Comparison of ENCODE assay signal across 10 cellular contexts in the genomic region with DNA sequence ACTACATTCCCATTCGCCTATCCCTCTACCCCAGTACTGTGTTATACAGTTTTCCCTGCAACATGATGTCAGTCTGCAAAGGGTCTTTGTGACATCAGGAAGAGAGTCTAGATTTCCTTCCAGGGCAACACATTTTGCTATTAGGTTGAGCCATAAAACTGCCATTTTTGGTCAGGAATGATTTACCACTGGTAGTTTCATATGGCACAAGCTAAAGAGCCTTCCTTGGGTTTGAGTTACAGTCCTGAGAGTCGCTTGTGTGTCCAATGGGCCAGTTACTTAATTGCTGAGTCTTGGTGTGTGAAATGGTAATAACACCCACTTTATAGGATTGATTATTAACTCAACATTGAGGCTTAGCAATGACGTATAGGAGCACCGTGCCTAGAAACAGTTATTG. TPM values are rescaled to one million over a fixed set of nuclear protein-coding genes. Genes with fewer than 3 reads are reported as not detected.
"Had no signal": no experiment of that assay in that cellular context is flagged by ENCODE, and none has a peak within 500 bp of the region (broad histone marks: within the 10 kb centered on the region; RNA-seq: fewer than 3 reads in every experiment).

No MANE protein-coding gene starts in this region.

- FAIRE-seq: endometrium, keratinocyte had no signal

- ATAC-seq: stimulated activated memory B cell treated with anti-CD40 and anti-IgM and Interleukin-4, amounts not matched to agents 10 μg/mL and 1 μg/mL and 100 μg/mL, for 72 hours had no signal

- H3K27me3 Mint-ChIP-seq: activated naive CD8-positive, alpha-beta T cell treated with anti-CD3 and anti-CD28 coated beads for 36 hours; stimulated activated memory B cell treated with anti-CD40 and anti-IgM and Interleukin-4, amounts not matched to agents 10 μg/mL and 1 μg/mL and 100 μg/mL, for 72 hours had no signal

- DNase-seq: activated CD4-positive, alpha-beta T cell treated with anti-CD3 and anti-CD28 coated beads, Interleukin-2, amount 50 U/mL, for 1 hour; activated CD8-positive, alpha-beta memory T cell treated with anti-CD3 and anti-CD28 coated beads for 24 hours; activated gamma-delta T cell treated with Interleukin-2 at 50 U/mL for 16 hours; activated naive CD8-positive, alpha-beta T cell treated with anti-CD3 and anti-CD28 coated beads for 36 hours; hippocampal formation; stimulated activated CD4-positive, alpha-beta T cell treated with anti-CD3 and anti-CD28 coated beads, Interleukin-2, amount 100 ng/mL, for 48 hours had no signal

- H3K9me3 Mint-ChIP-seq: activated naive CD8-positive, alpha-beta T cell treated with anti-CD3 and anti-CD28 coated beads for 36 hours; stimulated activated memory B cell treated with anti-CD40 and anti-IgM and Interleukin-4, amounts not matched to agents 10 μg/mL and 1 μg/mL and 100 μg/mL, for 72 hours had no signal

- H3K4me3 Mint-ChIP-seq: activated naive CD8-positive, alpha-beta T cell treated with anti-CD3 and anti-CD28 coated beads for 36 hours; stimulated activated memory B cell treated with anti-CD40 and anti-IgM and Interleukin-4, amounts not matched to agents 10 μg/mL and 1 μg/mL and 100 μg/mL, for 72 hours had no signal

- H3K4me1 Mint-ChIP-seq: stimulated activated memory B cell treated with anti-CD40 and anti-IgM and Interleukin-4, amounts not matched to agents 10 μg/mL and 1 μg/mL and 100 μg/mL, for 72 hours had no signal

- H3K27ac Mint-ChIP-seq: activated naive CD8-positive, alpha-beta T cell treated with anti-CD3 and anti-CD28 coated beads for 36 hours; stimulated activated memory B cell treated with anti-CD40 and anti-IgM and Interleukin-4, amounts not matched to agents 10 μg/mL and 1 μg/mL and 100 μg/mL, for 72 hours had no signal

RNA-seq across cellular contexts. Expression of a gene that starts 23.0 kb away (rescaled TPM):
- polyA plus RNA-seq: neural cell had no signal
